Comparison of ENCODE assay signal across 22 cellular contexts in the genomic region with DNA sequence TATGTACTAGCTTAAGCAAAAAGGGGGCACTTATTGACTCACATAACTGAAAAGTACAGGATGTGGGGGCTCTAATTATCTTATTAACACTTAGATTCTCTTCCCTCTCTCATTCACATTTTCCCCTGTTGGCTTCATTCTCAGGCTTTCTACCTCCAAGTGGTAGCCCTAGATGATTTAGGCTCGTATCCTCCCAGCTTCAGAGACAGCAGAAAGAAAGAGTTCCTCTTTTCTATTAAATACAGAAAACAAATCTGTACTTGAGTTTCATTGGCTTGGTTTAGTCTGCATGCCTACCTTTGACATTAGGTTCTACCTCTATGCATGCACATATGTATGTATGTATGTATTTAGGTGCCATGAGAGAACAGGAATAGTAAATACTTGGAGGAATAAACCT. TPM values are rescaled to one million over a fixed set of nuclear protein-coding genes. Genes with fewer than 3 reads are reported as not detected.
DNase-seq lines count a peak whose midpoint lies in the region; ATAC-seq, FAIRE-seq and TF ChIP-seq lines count a peak whose summit lies in the region.
"Had no signal": no experiment of that assay in that cellular context is flagged by ENCODE, and none has a peak within 500 bp of the region (broad histone marks: within the 10 kb centered on the region; RNA-seq: fewer than 3 reads in every experiment).

No MANE protein-coding gene starts in this region.

- H4K20me1 ChIP-seq in OCI-LY3 (ENCODE audit: insufficient read depth, low read length) (no peaks in the 10 kb centered on the region), K562 (replicated peaks; ENCODE audit: control insufficient read depth, insufficient read depth, low read length) (no peaks in the 10 kb centered on the region)
- H4K20me1 ChIP-seq: BLaER1 treated with 17β-estradiol and CSF1 and Interleukin-3, amounts not matched to agents 10 nM and 100 nM had no signal

- TF ChIP-seq POLR2A in GM12891 (IDR thresholded peaks at IDR 0.05; ENCODE audit: low read depth, low read length) (no peak), K562 (conservative IDR thresholded peaks at IDR 0.05) (no peak)

- in situ Hi-C loops in K562 (cut with MboI) (no loop called here), KBM-7 (cut with MboI; ENCODE audit: low pct_unique_long_range_greater_than_20kb, low sequenced_read_pairs) (no loop called here)

- peaks cover 10% of the 10 kb centered on the region for H3K4me1 ChIP-seq in OCI-LY3 (ENCODE audit: low read length)
- H3K4me1 ChIP-seq in K562 (replicated peaks in 1 of 2; ENCODE audit: control insufficient read depth in 2 of 2, insufficient read depth in 2 of 2, low read length in 2 of 2), result no peaks in the 10 kb centered on the region
- H3K4me1 ChIP-seq: A549; BLaER1 treated with 17β-estradiol and CSF1 and Interleukin-3, amounts not matched to agents 10 nM and 100 nM; Caco-2 had no signal

- H2AFZ ChIP-seq in OCI-LY3 (ENCODE audit: low read depth, low read length), result no peak overlapping the region
- H2AFZ ChIP-seq in K562 (ENCODE audit: low read depth, low read length), result no peak overlapping the region

- POLR2A ChIA-PET in K562 (lab: Yijun Ruan, JAX), result interaction anchor here (0.8 to 1.1 kb wide), 3 partner anchors 9 to 11 kb away, joined by 3 to 5 read pairs (median 4); no protein-coding TSS in a partner anchor

- BruUV-seq in K562 (replicated peaks; lab: Mats Ljungman, UMichigan), result no TSS peak

- no peak for FAIRE-seq in GM12891 (lab: Jason Lieb, UNC)
- no peak for FAIRE-seq in K562 (lab: Jason Lieb, UNC)
- FAIRE-seq: A549, D721Med, G401.6, GM19239 had no signal

- 13% methylated on average over 1 of the region's 1 CpG for WGBS in K562 (ENCODE audit: insufficient coverage, low coverage, missing lambda C conversion rate)

- H3K36me3 ChIP-seq in OCI-LY3 (replicated peaks; ENCODE audit: low read depth, low read length) (no peaks in the 10 kb centered on the region), K562 (ENCODE audit: control insufficient read depth, insufficient read depth, low read length) (no peaks in the 10 kb centered on the region)
- H3K36me3 ChIP-seq: BLaER1 treated with 17β-estradiol and CSF1 and Interleukin-3, amounts not matched to agents 10 nM and 100 nM had no signal

- H3K9me3 ChIP-seq in OCI-LY3 (ENCODE audit: insufficient read depth, low read length), result no peaks in the 10 kb centered on the region
- no peaks in the 10 kb centered on the region for H3K9me3 ChIP-seq in K562 (replicated peaks; ENCODE audit: control insufficient read depth, insufficient read depth, low read depth, low read length)
- H3K9me3 ChIP-seq: A549, Caco-2 had no signal

- DNase-seq in GM12891 (ENCODE audit: insufficient read length, low spot score) (no peak), K562 (ENCODE audit: extremely low read depth in 1 of 4, low spot score in 3 of 4) (no peak), KBM-7 (no peak), A172 (ENCODE audit: low spot score) (no peak), OCI-M2 (lab: John Stamatoyannopoulos, UW; ENCODE audit: unreplicated experiment) (no peak)
- no peak for DNase-seq in activated effector memory CD4-positive, alpha-beta T cell treated with Interleukin-2 at 50 U/mL for 16 hours
- DNase-seq: 8988T; AML-193; Caco-2; Calu3; CD4-positive, alpha-beta T cell; CD8-positive, alpha-beta T cell; DMS79 treated with DMSO at 0.1 percent for 48 hours; GF-D8 had no signal

- no peaks in the 10 kb centered on the region for H3K79me2 ChIP-seq in OCI-LY3 (ENCODE audit: low read length)
- no peaks in the 10 kb centered on the region for H3K79me2 ChIP-seq in K562 (ENCODE audit: control insufficient read depth, insufficient read depth, low read length)

- no peak for TF ChIP-seq CTCF in OCI-LY3 (IDR thresholded peaks at IDR 0.05; ENCODE audit: low read depth, low read length)
- no peak for TF ChIP-seq CTCF in K562 (IDR thresholded peaks at IDR 0.05 in 2 of 3, conservative IDR thresholded peaks at IDR 0.05 in 1 of 3; ENCODE audit: insufficient read depth in 2 of 3, low read depth in 1 of 3, low read length in 3 of 3)

- H3K27me3 ChIP-seq in OCI-LY3 (ENCODE audit: low read depth, low read length) (no peaks in the 10 kb centered on the region), K562 (ENCODE audit: control insufficient read depth in 2 of 2, insufficient read depth in 2 of 2, low read length in 2 of 2) (no peaks in the 10 kb centered on the region)
- H3K27me3 ChIP-seq: BLaER1 treated with 17β-estradiol and CSF1 and Interleukin-3, amounts not matched to agents 10 nM and 100 nM had no signal

- no peak for TF ChIP-seq EP300 in K562 (IDR thresholded peaks at IDR 0.05; ENCODE audit: low read length)

- no peak for TF ChIP-seq RAD21 in K562 (CRISPR knock-in tag; conservative IDR thresholded peaks at IDR 0.05 in 1 of 2, IDR thresholded peaks at IDR 0.05 in 1 of 2)

- ATAC-seq in GM18867 (IDR thresholded peaks at IDR 0.05; ENCODE audit: unreplicated experiment) (peak; percentile 41), K562 (no peak)
- ATAC-seq: A549; CD8-positive, alpha-beta T cell had no signal

- no peak overlapping the region for H3K4me3 ChIP-seq in OCI-LY3 (ENCODE audit: low read length)
- no peak overlapping the region for H3K4me3 ChIP-seq in K562
- H3K4me3 ChIP-seq: A549; BLaER1 treated with 17β-estradiol and CSF1 and Interleukin-3, amounts not matched to agents 10 nM and 100 nM had no signal

- no peak overlapping the region for H3K4me2 ChIP-seq in OCI-LY3 (ENCODE audit: low read length)
- H3K4me2 ChIP-seq in K562 (ENCODE audit: insufficient read depth, low read length), result no peak overlapping the region
- H3K4me2 ChIP-seq: A549; BLaER1 treated with 17β-estradiol and CSF1 and Interleukin-3, amounts not matched to agents 10 nM and 100 nM had no signal

- intact Hi-C loops in K562 (cut with micrococcal nuclease), result no loop called here

- H3K9ac ChIP-seq in OCI-LY3 (ENCODE audit: low read length), result no peak overlapping the region
- H3K9ac ChIP-seq in K562 (ENCODE audit: insufficient read depth in 1 of 2, low read depth in 2 of 2, low read length in 2 of 2), result no peak overlapping the region
- H3K9ac ChIP-seq: BLaER1 treated with 17β-estradiol and CSF1 and Interleukin-3, amounts not matched to agents 10 nM and 100 nM had no signal

- H3K27ac ChIP-seq in OCI-LY3 (ENCODE audit: low read length) (peak overlapping the region; percentile 3; the same call in 1 of the 2 replicates), K562 (ENCODE audit: extremely low read depth, low read depth, low read length) (no peak overlapping the region)
- H3K27ac ChIP-seq: A549; BLaER1 treated with 17β-estradiol and CSF1 and Interleukin-3, amounts not matched to agents 10 nM and 100 nM; C4-2B had no signal

- H3K9me1 ChIP-seq in K562 (ENCODE audit: control insufficient read depth, insufficient read depth, low read length), result no peaks in the 10 kb centered on the region

- CTCF ChIA-PET in K562 (lab: Yijun Ruan, JAX; ENCODE audit: low intra/inter-chr PET ratio), result no interaction called here

TF ChIP-seq in GM12891, 5 proteins besides CTCF, POLR2A, EP300 and RAD21:
- TF ChIP-seq PAX5 (IDR thresholded peaks at IDR 0.05; ENCODE audit: insufficient read depth, low read length, severe bottlenecking) (no peak), SPI1 (IDR thresholded peaks at IDR 0.05; ENCODE audit: low read depth, low read length) (peak; percentile 53)

TF ChIP-seq in K562, 482 proteins besides CTCF, POLR2A, EP300 and RAD21:
- TF ChIP-seq PHTF2 (CRISPR knock-in tag; IDR thresholded peaks at IDR 0.05) (no peak), SPI1 (IDR thresholded peaks at IDR 0.05; ENCODE audit: borderline replicate concordance, low read depth, low read length) (peak; percentile 74)

RNA-seq across cellular contexts. Expression of gene E2F3, which starts 15.5 kb away (rescaled TPM):
- 3.8 TPM for polyA plus RNA-seq in GM12891 (2012; ENCODE audit: low read depth, missing spikeins)
- total RNA-seq in K562 (2011; cell fraction: chromatin; rRNA removed; ENCODE audit: low replicate concordance), result 24.9 and 55.4 TPM in 2 replicates
- 17.5 and 22.4 TPM in 2 replicates for total RNA-seq in K562 (2011; cell fraction: nucleolus; rRNA removed)
- 30.3 and 42.3 TPM in 2 replicates for total RNA-seq in K562 (2011; cell fraction: nucleoplasm; rRNA removed)
- total RNA-seq in K562 (2014; rRNA removed) (11.1 and 13.2 TPM in 2 replicates), K562 (2014; rRNA removed; fragmentation: Illumina TruSeq; extraction: Trizol) (29.6 and 33.6 TPM in 2 replicates), K562 (2015; rRNA removed; fragmentation: Illumina TruSeq; extraction: Trizol) (25.9 and 26.5 TPM in 2 replicates), K562 (2021) (41.3 and 44.7 TPM in 2 replicates)
- polyA plus RNA-seq in K562 (2011; rRNA removed) (26.3 and 31.6 TPM in 2 replicates), K562 (2014; fragmentation: Illumina TruSeq; extraction: Trizol) (41.2 and 41.6 TPM in 2 replicates), K562 (2014; fragmentation: Nextera tagmentation; extraction: Ambion mirVana) (10 to 100 TPM; 11.8 to 14.8 TPM), K562 (2014; rRNA removed) (23.8 and 27.2 TPM in 2 replicates)
- polyA plus RNA-seq in K562 (2011; cell fraction: cytosol; rRNA removed), result 8.7 and 15.4 TPM in 2 replicates
- 40.0 and 46.3 TPM in 2 replicates for polyA plus RNA-seq in K562 (2011; cell fraction: nucleus; rRNA removed)
- polyA plus RNA-seq in K562 (2012), result 24.2 and 27.2 TPM in 2 replicates
- 26.4 and 27.4 TPM in 2 replicates for polyA minus RNA-seq in K562 (2011; rRNA and poly(A)+ RNA removed)
- polyA minus RNA-seq in K562 (2011; cell fraction: cytosol; rRNA and poly(A)+ RNA removed), result 15.8 and 21.2 TPM in 2 replicates
- polyA minus RNA-seq in K562 (2011; cell fraction: nucleus; rRNA and poly(A)+ RNA removed), result 12.7 and 14.9 TPM in 2 replicates
- total RNA-seq in A172 (2014; rRNA removed; shearing (Covaris generic)), result 6.5 and 8.1 TPM in 2 replicates
